1 cellular context compared by ENCODE assay signal in the genomic region with DNA sequence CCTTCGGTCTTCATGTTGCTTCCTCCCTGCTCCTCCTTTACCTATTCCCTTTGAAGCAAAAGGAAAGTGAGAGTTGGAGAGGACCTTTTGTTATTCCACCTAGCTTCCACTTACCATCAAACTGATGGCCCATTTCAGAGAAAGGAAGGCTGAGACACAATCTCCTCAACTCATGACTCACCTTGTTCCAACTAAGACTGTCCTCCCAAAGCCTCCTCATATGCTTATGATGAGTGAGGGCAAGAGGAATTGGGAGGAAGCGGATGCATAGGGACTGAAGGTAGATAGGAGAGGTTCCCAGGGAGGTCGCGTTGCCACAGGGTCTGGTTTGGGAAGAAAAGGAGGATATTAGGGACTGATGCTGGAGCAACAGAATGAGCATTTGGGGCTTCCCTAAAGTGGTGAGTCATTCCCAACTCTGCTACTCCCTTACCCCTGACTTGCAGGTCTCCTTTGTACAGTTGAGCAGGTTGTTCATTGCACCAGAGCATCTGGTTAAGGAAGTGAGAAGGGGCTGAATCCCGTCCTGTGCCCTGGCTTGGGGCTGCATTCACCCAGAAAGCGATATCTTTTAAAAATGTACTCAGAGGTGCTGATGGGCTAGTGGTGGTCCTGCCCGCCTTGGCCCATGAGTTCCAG.
TF ChIP-seq lines count a peak whose summit lies in the region.

No MANE protein-coding gene starts in this region.

TF ChIP-seq in H1, 55 proteins besides CTCF, POLR2A, EP300 and RAD21:
- TF ChIP-seq, protein P1, sequence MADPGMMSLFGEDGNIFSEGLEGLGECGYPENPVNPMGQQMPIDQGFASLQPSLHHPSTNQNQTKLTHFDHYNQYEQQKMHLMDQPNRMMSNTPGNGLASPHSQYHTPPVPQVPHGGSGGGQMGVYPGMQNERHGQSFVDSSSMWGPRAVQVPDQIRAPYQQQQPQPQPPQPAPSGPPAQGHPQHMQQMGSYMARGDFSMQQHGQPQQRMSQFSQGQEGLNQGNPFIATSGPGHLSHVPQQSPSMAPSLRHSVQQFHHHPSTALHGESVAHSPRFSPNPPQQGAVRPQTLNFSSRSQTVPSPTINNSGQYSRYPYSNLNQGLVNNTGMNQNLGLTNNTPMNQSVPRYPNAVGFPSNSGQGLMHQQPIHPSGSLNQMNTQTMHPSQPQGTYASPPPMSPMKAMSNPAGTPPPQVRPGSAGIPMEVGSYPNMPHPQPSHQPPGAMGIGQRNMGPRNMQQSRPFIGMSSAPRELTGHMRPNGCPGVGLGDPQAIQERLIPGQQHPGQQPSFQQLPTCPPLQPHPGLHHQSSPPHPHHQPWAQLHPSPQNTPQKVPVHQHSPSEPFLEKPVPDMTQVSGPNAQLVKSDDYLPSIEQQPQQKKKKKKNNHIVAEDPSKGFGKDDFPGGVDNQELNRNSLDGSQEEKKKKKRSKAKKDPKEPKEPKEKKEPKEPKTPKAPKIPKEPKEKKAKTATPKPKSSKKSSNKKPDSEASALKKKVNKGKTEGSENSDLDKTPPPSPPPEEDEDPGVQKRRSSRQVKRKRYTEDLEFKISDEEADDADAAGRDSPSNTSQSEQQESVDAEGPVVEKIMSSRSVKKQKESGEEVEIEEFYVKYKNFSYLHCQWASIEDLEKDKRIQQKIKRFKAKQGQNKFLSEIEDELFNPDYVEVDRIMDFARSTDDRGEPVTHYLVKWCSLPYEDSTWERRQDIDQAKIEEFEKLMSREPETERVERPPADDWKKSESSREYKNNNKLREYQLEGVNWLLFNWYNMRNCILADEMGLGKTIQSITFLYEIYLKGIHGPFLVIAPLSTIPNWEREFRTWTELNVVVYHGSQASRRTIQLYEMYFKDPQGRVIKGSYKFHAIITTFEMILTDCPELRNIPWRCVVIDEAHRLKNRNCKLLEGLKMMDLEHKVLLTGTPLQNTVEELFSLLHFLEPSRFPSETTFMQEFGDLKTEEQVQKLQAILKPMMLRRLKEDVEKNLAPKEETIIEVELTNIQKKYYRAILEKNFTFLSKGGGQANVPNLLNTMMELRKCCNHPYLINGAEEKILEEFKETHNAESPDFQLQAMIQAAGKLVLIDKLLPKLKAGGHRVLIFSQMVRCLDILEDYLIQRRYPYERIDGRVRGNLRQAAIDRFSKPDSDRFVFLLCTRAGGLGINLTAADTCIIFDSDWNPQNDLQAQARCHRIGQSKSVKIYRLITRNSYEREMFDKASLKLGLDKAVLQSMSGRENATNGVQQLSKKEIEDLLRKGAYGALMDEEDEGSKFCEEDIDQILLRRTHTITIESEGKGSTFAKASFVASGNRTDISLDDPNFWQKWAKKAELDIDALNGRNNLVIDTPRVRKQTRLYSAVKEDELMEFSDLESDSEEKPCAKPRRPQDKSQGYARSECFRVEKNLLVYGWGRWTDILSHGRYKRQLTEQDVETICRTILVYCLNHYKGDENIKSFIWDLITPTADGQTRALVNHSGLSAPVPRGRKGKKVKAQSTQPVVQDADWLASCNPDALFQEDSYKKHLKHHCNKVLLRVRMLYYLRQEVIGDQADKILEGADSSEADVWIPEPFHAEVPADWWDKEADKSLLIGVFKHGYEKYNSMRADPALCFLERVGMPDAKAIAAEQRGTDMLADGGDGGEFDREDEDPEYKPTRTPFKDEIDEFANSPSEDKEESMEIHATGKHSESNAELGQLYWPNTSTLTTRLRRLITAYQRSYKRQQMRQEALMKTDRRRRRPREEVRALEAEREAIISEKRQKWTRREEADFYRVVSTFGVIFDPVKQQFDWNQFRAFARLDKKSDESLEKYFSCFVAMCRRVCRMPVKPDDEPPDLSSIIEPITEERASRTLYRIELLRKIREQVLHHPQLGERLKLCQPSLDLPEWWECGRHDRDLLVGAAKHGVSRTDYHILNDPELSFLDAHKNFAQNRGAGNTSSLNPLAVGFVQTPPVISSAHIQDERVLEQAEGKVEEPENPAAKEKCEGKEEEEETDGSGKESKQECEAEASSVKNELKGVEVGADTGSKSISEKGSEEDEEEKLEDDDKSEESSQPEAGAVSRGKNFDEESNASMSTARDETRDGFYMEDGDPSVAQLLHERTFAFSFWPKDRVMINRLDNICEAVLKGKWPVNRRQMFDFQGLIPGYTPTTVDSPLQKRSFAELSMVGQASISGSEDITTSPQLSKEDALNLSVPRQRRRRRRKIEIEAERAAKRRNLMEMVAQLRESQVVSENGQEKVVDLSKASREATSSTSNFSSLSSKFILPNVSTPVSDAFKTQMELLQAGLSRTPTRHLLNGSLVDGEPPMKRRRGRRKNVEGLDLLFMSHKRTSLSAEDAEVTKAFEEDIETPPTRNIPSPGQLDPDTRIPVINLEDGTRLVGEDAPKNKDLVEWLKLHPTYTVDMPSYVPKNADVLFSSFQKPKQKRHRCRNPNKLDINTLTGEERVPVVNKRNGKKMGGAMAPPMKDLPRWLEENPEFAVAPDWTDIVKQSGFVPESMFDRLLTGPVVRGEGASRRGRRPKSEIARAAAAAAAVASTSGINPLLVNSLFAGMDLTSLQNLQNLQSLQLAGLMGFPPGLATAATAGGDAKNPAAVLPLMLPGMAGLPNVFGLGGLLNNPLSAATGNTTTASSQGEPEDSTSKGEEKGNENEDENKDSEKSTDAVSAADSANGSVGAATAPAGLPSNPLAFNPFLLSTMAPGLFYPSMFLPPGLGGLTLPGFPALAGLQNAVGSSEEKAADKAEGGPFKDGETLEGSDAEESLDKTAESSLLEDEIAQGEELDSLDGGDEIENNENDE (IDR thresholded peaks at IDR 0.05; ENCODE audit: insufficient replicate concordance, low read length): no peak
- TF ChIP-seq HDAC6 (IDR thresholded peaks at IDR 0.05; ENCODE audit: low read depth, low read length) (no peak), SP4 (IDR thresholded peaks at IDR 0.05; ENCODE audit: low read length) (no peak), RFX5 (IDR thresholded peaks at IDR 0.05; ENCODE audit: borderline replicate concordance, low read depth, low read length) (no peak), CHD2 (IDR thresholded peaks at IDR 0.05; ENCODE audit: low read length) (no peak), GABPA (IDR thresholded peaks at IDR 0.05; ENCODE audit: borderline replicate concordance, insufficient read depth, low read length) (no peak), NRF1 (IDR thresholded peaks at IDR 0.05; ENCODE audit: low read depth, low read length) (no peak), PHF8 (conservative IDR thresholded peaks at IDR 0.05; ENCODE audit: low read depth, low read length) (no peak), SRF (IDR thresholded peaks at IDR 0.05; ENCODE audit: low read depth, low read length) (no peak), CREB1 (IDR thresholded peaks at IDR 0.05) (no peak), ATF3 (IDR thresholded peaks at IDR 0.05; ENCODE audit: insufficient read depth, low read depth, low read length) (no peak), ATF2 (IDR thresholded peaks at IDR 0.05; ENCODE audit: low read length) (no peak), EZH2 (IDR thresholded peaks at IDR 0.05; ENCODE audit: low read depth, low read length, severe bottlenecking) (no peak), RXRA (IDR thresholded peaks at IDR 0.05; ENCODE audit: insufficient read depth, low read depth, low read length) (no peak), ASH2L (IDR thresholded peaks at IDR 0.05; ENCODE audit: low read length) (no peak)
